ENCODE assay signal across 28 cellular contexts in the genomic region with DNA sequence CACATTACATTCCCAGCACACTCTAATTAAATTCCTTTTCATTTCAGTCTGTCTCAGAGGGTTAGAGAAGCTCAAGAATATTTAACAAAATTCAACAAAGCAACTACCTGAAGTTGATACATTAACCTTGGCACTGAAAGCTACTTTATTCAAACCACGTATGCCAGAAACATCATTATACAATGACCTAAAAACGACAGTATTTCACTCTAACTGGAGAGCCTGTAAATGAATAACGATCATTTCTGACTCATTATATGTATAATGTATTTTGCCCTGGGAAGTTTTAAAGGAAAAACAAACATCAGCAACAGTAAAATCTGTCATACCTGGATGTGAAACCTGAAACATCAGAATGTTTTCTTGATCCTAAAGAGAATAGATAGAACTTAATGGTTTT.
"Had no signal": no experiment of that assay in that cellular context is flagged by ENCODE, and none has a peak within 500 bp of the region (broad histone marks: within the 10 kb centered on the region; RNA-seq: fewer than 3 reads in every experiment).

No MANE protein-coding gene starts in this region.

- ATAC-seq: activated T-cell treated with anti-CD3 and anti-CD28 coated beads, Interleukin-2, amount 50 U/mL, for 4 hours; T-helper 17 cell had no signal

- DNase-seq: activated B cell treated with CpG ODN at 0.5 μM for 24 hours; activated CD4-positive, alpha-beta memory T cell treated with anti-CD3 and anti-CD28 coated beads for 36 hours; activated CD4-positive, alpha-beta T cell treated with anti-CD3 and anti-CD28 coated beads, Interleukin-2, amount 10 ng/mL, durations not matched to agents 7 days and 5 days; activated CD8-positive, alpha-beta memory T cell treated with anti-CD3 and anti-CD28 coated beads for 24 hours; activated effector memory CD4-positive, alpha-beta T cell treated with anti-CD3 and anti-CD28 coated beads, Interleukin-2, amount 50 U/mL, for 16 hours; activated naive CD4-positive, alpha-beta T cell treated with anti-CD3 and anti-CD28 coated beads for 36 hours; activated T-cell treated with anti-CD3 and anti-CD28 coated beads, Interleukin-2, amount 50 U/mL, for 4 hours; amygdala; brain microvascular endothelial cell; MG63; MV-4-11; NCI-H1092 treated with DMSO at 0.1 percent for 48 hours; NCI-H1417 treated with DMSO at 0.1 percent for 48 hours; NCI-H1694; NCI-H2029; NCI-H2107; NCI-H2171 treated with DMSO at 0.1 percent for 48 hours; NCI-H345; NCI-H510A; NCI-H526 treated with DMSO at 0.1 percent for 48 hours; NK-92 treated with Interleukin-12 subunit alpha and Interleukin-12 subunit beta, amount 100 ng/mL, for 24 hours; OCI-M1; Peyer's patch; SHP77; T-helper 17 cell; T-helper 9 cell had no signal

- FAIRE-seq: astrocyte, TTC549 had no signal
